1 cellular context compared by ENCODE assay signal in the genomic region with DNA sequence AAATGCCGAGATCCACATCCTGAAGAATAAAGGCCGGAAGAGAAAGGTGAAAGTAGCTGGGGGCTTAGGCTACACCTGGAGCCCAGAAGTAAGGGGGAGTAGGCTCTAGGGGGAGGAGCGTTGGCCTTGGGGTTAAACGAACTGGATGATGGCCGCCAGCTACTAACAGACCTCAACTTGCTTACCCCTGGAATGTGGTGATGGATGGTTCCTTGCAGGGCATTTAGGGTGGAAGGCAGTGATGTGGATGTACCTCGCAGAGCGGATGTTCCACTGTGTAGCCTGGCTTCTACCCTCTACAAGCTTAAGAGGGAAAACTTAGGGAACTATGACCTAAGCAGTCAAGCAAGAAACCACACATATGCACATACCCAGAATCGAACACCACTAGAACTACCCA.
TF ChIP-seq lines count a peak whose summit lies in the region.

No MANE protein-coding gene starts in this region.

TF ChIP-seq in HepG2, 621 proteins besides CTCF, POLR2A, EP300 and RAD21 (continues in another document):
- TF ChIP-seq ASH2L (IDR thresholded peaks at IDR 0.05; ENCODE audit: insufficient read length, low read depth, low read length) (no peak), ZNF766 (CRISPR knock-in tag; IDR thresholded peaks at IDR 0.05; ENCODE audit: borderline replicate concordance) (no peak), KDM5A (IDR thresholded peaks at IDR 0.05; ENCODE audit: borderline replicate concordance, low read length) (no peak), DNMT1 (CRISPR knock-in tag; IDR thresholded peaks at IDR 0.05) (0 out of 2 replicates have a peak, but pooled peaks have one; percentile 42), CEBPZ (IDR thresholded peaks at IDR 0.05; ENCODE audit: low read length) (no peak), ZNF850 (CRISPR knock-in tag; conservative IDR thresholded peaks at IDR 0.05) (no peak), NPAS2 (CRISPR knock-in tag; IDR thresholded peaks at IDR 0.05; ENCODE audit: borderline replicate concordance) (no peak), SNAPC2 (CRISPR knock-in tag; IDR thresholded peaks at IDR 0.05) (no peak), FLYWCH1 (CRISPR knock-in tag; IDR thresholded peaks at IDR 0.05) (no peak), MBNL3 (CRISPR knock-in tag; conservative IDR thresholded peaks at IDR 0.05) (no peak), ZNF788 (CRISPR knock-in tag; IDR thresholded peaks at IDR 0.05; ENCODE audit: borderline replicate concordance) (no peak), ISX (CRISPR knock-in tag; conservative IDR thresholded peaks at IDR 0.05) (no peak), ZC3H4 (CRISPR knock-in tag; IDR thresholded peaks at IDR 0.05; ENCODE audit: borderline replicate concordance) (peak; percentile 59; the same call in 1 of the 2 replicates), SOX13 (IDR thresholded peaks at IDR 0.05) (no peak), SOX13 (CRISPR knock-in tag; conservative IDR thresholded peaks at IDR 0.05 in 1 of 2, IDR thresholded peaks at IDR 0.05 in 1 of 2) (no peak), MEIS1 (CRISPR knock-in tag; IDR thresholded peaks at IDR 0.05; ENCODE audit: borderline replicate concordance) (no peak), PTBP1 (IDR thresholded peaks at IDR 0.05; ENCODE audit: low read depth, low read length, poor library complexity, severe bottlenecking) (no peak), ZNF333 (CRISPR knock-in tag; IDR thresholded peaks at IDR 0.05; ENCODE audit: borderline replicate concordance) (no peak), CENPX (CRISPR knock-in tag; IDR thresholded peaks at IDR 0.05) (no peak), ZNF644 (CRISPR knock-in tag; IDR thresholded peaks at IDR 0.05; ENCODE audit: low read depth) (no peak), TEAD3 (CRISPR knock-in tag; optimal IDR thresholded peaks at IDR 0.05; ENCODE audit: borderline replicate concordance) (peak; percentile 39), ZNF337 (CRISPR knock-in tag; IDR thresholded peaks at IDR 0.05; ENCODE audit: borderline replicate concordance, low read depth) (no peak), WIZ (CRISPR knock-in tag; IDR thresholded peaks at IDR 0.05) (peak; percentile 59; the same call in 1 of the 2 replicates), HOXA3 (CRISPR knock-in tag; IDR thresholded peaks at IDR 0.05) (no peak), HOMEZ (CRISPR knock-in tag; IDR thresholded peaks at IDR 0.05; ENCODE audit: low read depth) (no peak), SMAD9 (CRISPR knock-in tag; IDR thresholded peaks at IDR 0.05) (no peak), KDM1A (CRISPR knock-in tag; IDR thresholded peaks at IDR 0.05) (no peak), ZSCAN12 (CRISPR knock-in tag; IDR thresholded peaks at IDR 0.05) (no peak), ZNF761 (CRISPR knock-in tag; conservative IDR thresholded peaks at IDR 0.05) (no peak), IRF9 (CRISPR knock-in tag; IDR thresholded peaks at IDR 0.05; ENCODE audit: borderline replicate concordance) (peak; percentile 20; the same call in 1 of the 2 replicates), ZNF296 (CRISPR knock-in tag; conservative IDR thresholded peaks at IDR 0.05) (no peak), ZNF614 (CRISPR knock-in tag; IDR thresholded peaks at IDR 0.05; ENCODE audit: borderline replicate concordance) (no peak), ZNF317 (CRISPR knock-in tag; IDR thresholded peaks at IDR 0.05) (no peak), BORCS8-MEF2B (CRISPR knock-in tag; IDR thresholded peaks at IDR 0.05) (no peak), RELA (CRISPR knock-in tag; IDR thresholded peaks at IDR 0.05) (no peak), NFIB (CRISPR knock-in tag; IDR thresholded peaks at IDR 0.05; ENCODE audit: borderline replicate concordance) (no peak), CREBL2 (CRISPR knock-in tag; IDR thresholded peaks at IDR 0.05; ENCODE audit: borderline replicate concordance) (no peak), SKI (IDR thresholded peaks at IDR 0.05; ENCODE audit: partially characterized antibody) (no peak), GPN1 (CRISPR knock-in tag; IDR thresholded peaks at IDR 0.05; ENCODE audit: borderline replicate concordance) (no peak), ZFP36L1 (CRISPR knock-in tag; IDR thresholded peaks at IDR 0.05) (no peak), CCDC6 (CRISPR knock-in tag; IDR thresholded peaks at IDR 0.05) (no peak), AKAP8 (CRISPR knock-in tag; IDR thresholded peaks at IDR 0.05) (peak; percentile 18; the same call in 1 of the 2 replicates), ZFP41 (CRISPR knock-in tag; IDR thresholded peaks at IDR 0.05; ENCODE audit: borderline replicate concordance) (no peak), IRX3 (CRISPR knock-in tag; IDR thresholded peaks at IDR 0.05; ENCODE audit: borderline replicate concordance, low read depth) (no peak), FOXA1 (IDR thresholded peaks at IDR 0.05) (no peak), FOXA1 (CRISPR knock-in tag; IDR thresholded peaks at IDR 0.05) (no peak), ATF3 (CRISPR knock-in tag; IDR thresholded peaks at IDR 0.05) (no peak), TRIM24 (CRISPR knock-in tag; IDR thresholded peaks at IDR 0.05) (no peak)
- TF ChIP-seq, protein P1, sequence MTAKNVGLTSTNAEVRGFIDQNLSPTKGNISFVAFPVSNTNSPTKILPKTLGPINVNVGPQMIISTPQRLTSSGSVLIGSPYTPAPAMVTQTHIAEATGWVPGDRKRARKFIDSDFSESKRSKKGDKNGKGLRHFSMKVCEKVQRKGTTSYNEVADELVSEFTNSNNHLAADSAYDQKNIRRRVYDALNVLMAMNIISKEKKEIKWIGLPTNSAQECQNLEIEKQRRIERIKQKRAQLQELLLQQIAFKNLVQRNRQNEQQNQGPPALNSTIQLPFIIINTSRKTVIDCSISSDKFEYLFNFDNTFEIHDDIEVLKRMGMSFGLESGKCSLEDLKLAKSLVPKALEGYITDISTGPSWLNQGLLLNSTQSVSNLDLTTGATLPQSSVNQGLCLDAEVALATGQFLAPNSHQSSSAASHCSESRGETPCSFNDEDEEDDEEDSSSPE (CRISPR knock-in tag; IDR thresholded peaks at IDR 0.05), result no peak
- TF ChIP-seq, protein P2, sequence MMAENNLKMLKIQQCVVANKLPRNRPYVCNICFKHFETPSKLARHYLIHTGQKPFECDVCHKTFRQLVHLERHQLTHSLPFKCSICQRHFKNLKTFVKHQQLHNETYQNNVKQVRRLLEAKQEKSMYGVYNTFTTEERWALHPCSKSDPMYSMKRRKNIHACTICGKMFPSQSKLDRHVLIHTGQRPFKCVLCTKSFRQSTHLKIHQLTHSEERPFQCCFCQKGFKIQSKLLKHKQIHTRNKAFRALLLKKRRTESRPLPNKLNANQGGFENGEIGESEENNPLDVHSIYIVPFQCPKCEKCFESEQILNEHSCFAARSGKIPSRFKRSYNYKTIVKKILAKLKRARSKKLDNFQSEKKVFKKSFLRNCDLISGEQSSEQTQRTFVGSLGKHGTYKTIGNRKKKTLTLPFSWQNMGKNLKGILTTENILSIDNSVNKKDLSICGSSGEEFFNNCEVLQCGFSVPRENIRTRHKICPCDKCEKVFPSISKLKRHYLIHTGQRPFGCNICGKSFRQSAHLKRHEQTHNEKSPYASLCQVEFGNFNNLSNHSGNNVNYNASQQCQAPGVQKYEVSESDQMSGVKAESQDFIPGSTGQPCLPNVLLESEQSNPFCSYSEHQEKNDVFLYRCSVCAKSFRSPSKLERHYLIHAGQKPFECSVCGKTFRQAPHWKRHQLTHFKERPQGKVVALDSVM (CRISPR knock-in tag; IDR thresholded peaks at IDR 0.05), result no peak
- TF ChIP-seq, protein P3, sequence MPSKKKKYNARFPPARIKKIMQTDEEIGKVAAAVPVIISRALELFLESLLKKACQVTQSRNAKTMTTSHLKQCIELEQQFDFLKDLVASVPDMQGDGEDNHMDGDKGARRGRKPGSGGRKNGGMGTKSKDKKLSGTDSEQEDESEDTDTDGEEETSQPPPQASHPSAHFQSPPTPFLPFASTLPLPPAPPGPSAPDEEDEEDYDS (CRISPR knock-in tag; IDR thresholded peaks at IDR 0.05), result no peak
- TF ChIP-seq, protein P4, sequence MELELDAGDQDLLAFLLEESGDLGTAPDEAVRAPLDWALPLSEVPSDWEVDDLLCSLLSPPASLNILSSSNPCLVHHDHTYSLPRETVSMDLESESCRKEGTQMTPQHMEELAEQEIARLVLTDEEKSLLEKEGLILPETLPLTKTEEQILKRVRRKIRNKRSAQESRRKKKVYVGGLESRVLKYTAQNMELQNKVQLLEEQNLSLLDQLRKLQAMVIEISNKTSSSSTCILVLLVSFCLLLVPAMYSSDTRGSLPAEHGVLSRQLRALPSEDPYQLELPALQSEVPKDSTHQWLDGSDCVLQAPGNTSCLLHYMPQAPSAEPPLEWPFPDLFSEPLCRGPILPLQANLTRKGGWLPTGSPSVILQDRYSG (CRISPR knock-in tag; IDR thresholded peaks at IDR 0.05), result no peak
- TF ChIP-seq, protein P5, sequence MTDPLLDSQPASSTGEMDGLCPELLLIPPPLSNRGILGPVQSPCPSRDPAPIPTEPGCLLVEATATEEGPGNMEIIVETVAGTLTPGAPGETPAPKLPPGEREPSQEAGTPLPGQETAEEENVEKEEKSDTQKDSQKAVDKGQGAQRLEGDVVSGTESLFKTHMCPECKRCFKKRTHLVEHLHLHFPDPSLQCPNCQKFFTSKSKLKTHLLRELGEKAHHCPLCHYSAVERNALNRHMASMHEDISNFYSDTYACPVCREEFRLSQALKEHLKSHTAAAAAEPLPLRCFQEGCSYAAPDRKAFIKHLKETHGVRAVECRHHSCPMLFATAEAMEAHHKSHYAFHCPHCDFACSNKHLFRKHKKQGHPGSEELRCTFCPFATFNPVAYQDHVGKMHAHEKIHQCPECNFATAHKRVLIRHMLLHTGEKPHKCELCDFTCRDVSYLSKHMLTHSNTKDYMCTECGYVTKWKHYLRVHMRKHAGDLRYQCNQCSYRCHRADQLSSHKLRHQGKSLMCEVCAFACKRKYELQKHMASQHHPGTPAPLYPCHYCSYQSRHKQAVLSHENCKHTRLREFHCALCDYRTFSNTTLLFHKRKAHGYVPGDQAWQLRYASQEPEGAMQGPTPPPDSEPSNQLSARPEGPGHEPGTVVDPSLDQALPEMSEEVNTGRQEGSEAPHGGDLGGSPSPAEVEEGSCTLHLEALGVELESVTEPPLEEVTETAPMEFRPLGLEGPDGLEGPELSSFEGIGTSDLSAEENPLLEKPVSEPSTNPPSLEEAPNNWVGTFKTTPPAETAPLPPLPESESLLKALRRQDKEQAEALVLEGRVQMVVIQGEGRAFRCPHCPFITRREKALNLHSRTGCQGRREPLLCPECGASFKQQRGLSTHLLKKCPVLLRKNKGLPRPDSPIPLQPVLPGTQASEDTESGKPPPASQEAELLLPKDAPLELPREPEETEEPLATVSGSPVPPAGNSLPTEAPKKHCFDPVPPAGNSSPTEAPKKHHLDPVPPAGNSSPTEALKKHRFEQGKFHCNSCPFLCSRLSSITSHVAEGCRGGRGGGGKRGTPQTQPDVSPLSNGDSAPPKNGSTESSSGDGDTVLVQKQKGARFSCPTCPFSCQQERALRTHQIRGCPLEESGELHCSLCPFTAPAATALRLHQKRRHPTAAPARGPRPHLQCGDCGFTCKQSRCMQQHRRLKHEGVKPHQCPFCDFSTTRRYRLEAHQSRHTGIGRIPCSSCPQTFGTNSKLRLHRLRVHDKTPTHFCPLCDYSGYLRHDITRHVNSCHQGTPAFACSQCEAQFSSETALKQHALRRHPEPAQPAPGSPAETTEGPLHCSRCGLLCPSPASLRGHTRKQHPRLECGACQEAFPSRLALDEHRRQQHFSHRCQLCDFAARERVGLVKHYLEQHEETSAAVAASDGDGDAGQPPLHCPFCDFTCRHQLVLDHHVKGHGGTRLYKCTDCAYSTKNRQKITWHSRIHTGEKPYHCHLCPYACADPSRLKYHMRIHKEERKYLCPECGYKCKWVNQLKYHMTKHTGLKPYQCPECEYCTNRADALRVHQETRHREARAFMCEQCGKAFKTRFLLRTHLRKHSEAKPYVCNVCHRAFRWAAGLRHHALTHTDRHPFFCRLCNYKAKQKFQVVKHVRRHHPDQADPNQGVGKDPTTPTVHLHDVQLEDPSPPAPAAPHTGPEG (CRISPR knock-in tag; IDR thresholded peaks at IDR 0.05), result no peak
